10 cellular contexts compared by ENCODE assay signal in genomic region chr6:33693186-33694158, GRCh38. TPM values are rescaled to one million over a fixed set of nuclear protein-coding genes. Genes with fewer than 3 reads are reported as not detected.
DNase-seq lines count a peak whose midpoint lies in the region; ATAC-seq, FAIRE-seq and TF ChIP-seq lines count a peak whose summit lies in the region.
"Had no signal": no experiment of that assay in that cellular context is flagged by ENCODE, and none has a peak within 500 bp of the region (broad histone marks: within the 10 kb centered on the region; RNA-seq: fewer than 3 reads in every experiment).

No MANE protein-coding gene starts in this region.

- no peak overlapping the region for H2BK12ac ChIP-seq in H1 (ENCODE audit: low read depth, low read length)
- H2BK12ac ChIP-seq in neuronal stem cell (ENCODE audit: low read length), result no peak overlapping the region

- H3K4me1 ChIP-seq in CD8-positive, alpha-beta memory T cell (ENCODE audit: insufficient read depth, low read length), result peaks cover 67% of the 10 kb centered on the region
- peaks cover 44% of the 10 kb centered on the region for H3K4me1 ChIP-seq in Panc1 (ENCODE audit: control insufficient read depth, insufficient read depth, low read length)
- peaks cover 0 to 10% (median 1%) of the 10 kb centered on the region in 4 experiments; a peak in 4 of 7 replicates for H3K4me1 ChIP-seq in H1 (replicated peaks in 1 of 4; ENCODE audit: control insufficient read depth in 3 of 4, insufficient read depth in 4 of 4, low read length in 3 of 4)
- H3K4me1 ChIP-seq in neuronal stem cell (ENCODE audit: control insufficient read depth in 2 of 2, insufficient read depth in 1 of 2, low read depth in 1 of 2, low read length in 2 of 2), result peaks cover 4 to 11% of the 10 kb centered on the region in 2 donors

- no peak for FAIRE-seq in H1 (lab: Jason Lieb, UNC)

- peaks cover 0 to 2% of the 10 kb centered on the region in 2 donors for H3K27me3 Mint-ChIP-seq in CD8-positive, alpha-beta memory T cell

- H3K14ac ChIP-seq in H1 (ENCODE audit: insufficient read length) (no peak overlapping the region), neuronal stem cell (ENCODE audit: low read length) (no peak overlapping the region)

- peak overlapping the region; percentile 59 for H3K27ac ChIP-seq in CD8-positive, alpha-beta memory T cell (ENCODE audit: low read depth, low read length)
- H3K27ac ChIP-seq in Panc1 (ENCODE audit: low read length) (peak overlapping the region; percentile 65; the same call in 1 of the 2 replicates), H1 (ENCODE audit: low read depth, low read length) (no peak overlapping the region), neuronal stem cell (replicated peaks; ENCODE audit: low read length) (no peak overlapping the region)
- H3K27ac ChIP-seq: neutrophil had no signal

- TF ChIP-seq POLR2A in H1 (IDR thresholded peaks at IDR 0.05; ENCODE audit: control extremely low read depth in 1 of 2, low read depth in 2 of 2, low read length in 2 of 2), result 0 out of 3 replicates have a peak, but pooled peaks of 1 of the 2 experiments have one; percentile 10

- H3K23ac ChIP-seq in H1 (ENCODE audit: insufficient read length) (no peak overlapping the region), neuronal stem cell (ENCODE audit: low read depth, low read length, poor library complexity) (peak overlapping the region; percentile 57)

- no peaks in the 10 kb centered on the region for H3K9me3 ChIP-seq in CD8-positive, alpha-beta memory T cell (ENCODE audit: low read length)
- H3K9me3 ChIP-seq in Panc1 (ENCODE audit: control insufficient read depth, insufficient read depth, low read depth, low read length) (no peaks in the 10 kb centered on the region), H1 (ENCODE audit: insufficient read depth in 2 of 2, low read depth in 1 of 2, low read length in 1 of 2) (no peaks in the 10 kb centered on the region), neuronal stem cell (replicated peaks in 1 of 2; ENCODE audit: control insufficient read depth in 2 of 2, insufficient read depth in 1 of 2, low read depth in 1 of 2, low read length in 2 of 2) (no peaks in the 10 kb centered on the region)
- H3K9me3 ChIP-seq: gastroesophageal sphincter, neutrophil had no signal

- H3K56ac ChIP-seq in H1 (replicated peaks; ENCODE audit: insufficient read length, low read depth, low read length), result no peak overlapping the region

- H3K18ac ChIP-seq in H1 (ENCODE audit: extremely low read depth, low read length), result no peak overlapping the region
- no peak overlapping the region for H3K18ac ChIP-seq in neuronal stem cell (ENCODE audit: low read length)

- no peak overlapping the region for H2AK5ac ChIP-seq in H1 (ENCODE audit: low read depth, low read length)
- no peak overlapping the region for H2AK5ac ChIP-seq in neuronal stem cell (ENCODE audit: low read depth, low read length)

- H2BK20ac ChIP-seq in H1 (ENCODE audit: low read length), result no peak overlapping the region

- no peak for TF ChIP-seq EP300 in H1 (IDR thresholded peaks at IDR 0.05; ENCODE audit: borderline replicate concordance in 1 of 2, low read depth in 2 of 2, low read length in 2 of 2)

- H2BK15ac ChIP-seq in H1 (ENCODE audit: low read length) (no peak overlapping the region), neuronal stem cell (ENCODE audit: low read length) (no peak overlapping the region)

- H3K4me1 Mint-ChIP-seq in CD8-positive, alpha-beta memory T cell, result peaks cover 55 to 67% (median 57%) of the 10 kb centered on the region in 3 donors

- peaks cover 10 to 87% (median 19%) of the 10 kb centered on the region in 3 donors for H3K36me3 Mint-ChIP-seq in CD8-positive, alpha-beta memory T cell

- POLR2A ChIA-PET in CD8-positive, alpha-beta memory T cell (lab: Charles Lee), result interaction anchor here (0.5 to 1.3 kb wide), 3 partner anchors 18 to 73 kb away, joined by 3 to 4 read pairs (median 3); partner anchors contain the start of genes ITPR3 and UQCC2
- POLR2A ChIA-PET in Panc1 (lab: Charles Lee), result interaction anchor here (0.6 to 0.8 kb wide), 2 partner anchors 11 to 60 kb away, joined by 3 to 5 read pairs; no protein-coding TSS in a partner anchor
- POLR2A ChIA-PET in H1 (lab: Charles Lee; ENCODE audit: partially characterized antibody), result interaction anchor here (0.7 to 3.1 kb wide), 16 partner anchors 9 to 416 kb away, joined by 3 to 16 read pairs (median 3); partner anchors contain the start of genes B3GALT4, BAK1, ITPR3 and UQCC2

- H3K4ac ChIP-seq in H1 (replicated peaks; ENCODE audit: insufficient read length, low read depth, low read length) (no peak overlapping the region), neuronal stem cell (ENCODE audit: low read length) (no peak overlapping the region)

- no peak overlapping the region for H4K5ac ChIP-seq in H1 (ENCODE audit: insufficient read length, low read depth, low read length)

- H3K36me3 ChIP-seq in CD8-positive, alpha-beta memory T cell (ENCODE audit: insufficient read depth, low read length), result peaks cover 39% of the 10 kb centered on the region
- H3K36me3 ChIP-seq in Panc1 (ENCODE audit: control insufficient read depth, insufficient read depth, low read length) (peaks cover 6% of the 10 kb centered on the region; the same call in 1 of the 2 replicates), H1 (ENCODE audit: control insufficient read depth in 2 of 4, insufficient read depth in 4 of 4, low read length in 3 of 4) (peaks cover 24 to 63% (median 42%) of the 10 kb centered on the region in 4 experiments), neuronal stem cell (replicated peaks in 1 of 2; ENCODE audit: control insufficient read depth in 2 of 2, insufficient read depth in 2 of 2, low read length in 2 of 2) (peaks cover 26 to 44% of the 10 kb centered on the region in 2 donors)

- H3K4me2 ChIP-seq in H1 (ENCODE audit: insufficient read depth in 1 of 2, low read depth in 2 of 2, low read length in 2 of 2), result no peak overlapping the region
- no peak overlapping the region for H3K4me2 ChIP-seq in neuronal stem cell (ENCODE audit: insufficient read depth, low read length, poor library complexity, severe bottlenecking)

- ATAC-seq in Panc1 (no peak), HG03342 (IDR thresholded peaks at IDR 0.05; ENCODE audit: unreplicated experiment) (no peak)
- ATAC-seq: gastroesophageal sphincter had no signal

- H2BK120ac ChIP-seq in H1 (replicated peaks; ENCODE audit: low read depth, low read length) (no peak overlapping the region), neuronal stem cell (ENCODE audit: low read depth, low read length) (peak overlapping the region; percentile 38)

- peak overlapping the region; percentile 94 to 100 (median 98) for H3K27ac Mint-ChIP-seq in CD8-positive, alpha-beta memory T cell

- H2AFZ ChIP-seq in H1 (ENCODE audit: low read length) (no peak overlapping the region), neuronal stem cell (ENCODE audit: low read length) (no peak overlapping the region)

- intact Hi-C loops in Panc1 (cut with micrococcal nuclease; ENCODE audit: unreplicated experiment), result no loop called here

- peak overlapping the region in 5 of 7 donors; percentile 63 to 81 (median 79) for H3K4me3 Mint-ChIP-seq in CD8-positive, alpha-beta memory T cell

- in situ Hi-C loops in Panc1 (cut with HindIII; ENCODE audit: low pct_unique_long_range_greater_than_20kb, low sequenced_read_pairs), result no loop called here

- no peaks in the 10 kb centered on the region for H3K79me1 ChIP-seq in H1 (ENCODE audit: low read depth, low read length)
- H3K79me1 ChIP-seq in neuronal stem cell (ENCODE audit: low read depth, low read length), result peaks cover 3% of the 10 kb centered on the region

- no peaks in the 10 kb centered on the region for H3K79me2 ChIP-seq in H1 (ENCODE audit: control insufficient read depth in 1 of 2, insufficient read depth in 2 of 2, low read length in 2 of 2)

- no peak for TF ChIP-seq RAD21 in H1 (IDR thresholded peaks at IDR 0.05 in 1 of 2, conservative IDR thresholded peaks at IDR 0.05 in 1 of 2; ENCODE audit: low read depth in 2 of 2, low read length in 2 of 2)

- H4K8ac ChIP-seq in H1 (ENCODE audit: extremely low read depth, insufficient read depth, low read length) (no peak overlapping the region; the same call in 1 of the 2 replicates), neuronal stem cell (ENCODE audit: low read depth, low read length) (no peak overlapping the region)

- H3K23me2 ChIP-seq in H1 (ENCODE audit: low read depth, low read length), result no peaks in the 10 kb centered on the region

- no peaks in the 10 kb centered on the region for H3K27me3 ChIP-seq in CD8-positive, alpha-beta memory T cell (ENCODE audit: insufficient read depth, low read length, poor library complexity, severe bottlenecking)
- H3K27me3 ChIP-seq in Panc1 (ENCODE audit: control insufficient read depth, insufficient read depth, low read length) (no peaks in the 10 kb centered on the region), H1 (replicated peaks in 1 of 4; ENCODE audit: control insufficient read depth in 3 of 4, extremely low read depth in 1 of 4, insufficient read depth in 3 of 4, low read length in 3 of 4) (no peaks in the 10 kb centered on the region), neuronal stem cell (ENCODE audit: control insufficient read depth in 3 of 3, insufficient read depth in 3 of 3, low read depth in 1 of 3, low read length in 3 of 3) (no peaks in the 10 kb centered on the region)
- H3K27me3 ChIP-seq: gastroesophageal sphincter, neutrophil had no signal

- no peak for DNase-seq in CD8-positive, alpha-beta memory T cell
- DNase-seq in Panc1 (ENCODE audit: low read depth, low spot score) (no peak), H1 (ENCODE audit: low read depth in 1 of 2, low spot score in 2 of 2) (no peak), neuronal stem cell (ENCODE audit: low spot score) (no peak), NCI-H2196 (lab: John Stamatoyannopoulos, UW; ENCODE audit: unreplicated experiment) (no peak), nucleus accumbens (lab: John Stamatoyannopoulos, UW) (no peak), HCEC 1CT (no peak)

- H3K9ac ChIP-seq in H1 (replicated peaks in 1 of 4; ENCODE audit: extremely low read depth in 1 of 4, low read depth in 3 of 4, low read length in 3 of 4), result no peak overlapping the region
- no peak overlapping the region for H3K9ac ChIP-seq in neuronal stem cell (ENCODE audit: low read depth, low read length, poor library complexity)

- CTCF ChIA-PET in CD8-positive, alpha-beta memory T cell (lab: Charles Lee), result interaction anchor here (1.1 to 1.5 kb wide), 2 partner anchors 60 to 71 kb away, joined by 3 read pairs; no protein-coding TSS in a partner anchor
- CTCF ChIA-PET in Panc1 (lab: Charles Lee), result no interaction called here
- CTCF ChIA-PET in H1 (lab: Charles Lee; ENCODE audit: partially characterized antibody), result interaction anchor here (1.1 to 2.9 kb wide), 10 partner anchors 9 to 113 kb away, joined by 4 to 16 read pairs (median 7); partner anchors contain the start of genes BAK1 and UQCC2

- H4K20me1 ChIP-seq in H1 (replicated peaks in 1 of 2; ENCODE audit: control insufficient read depth in 1 of 2, insufficient read depth in 2 of 2, low read length in 2 of 2), result peaks cover 7 to 12% of the 10 kb centered on the region in 2 experiments

- H3K4me3 ChIP-seq in CD8-positive, alpha-beta memory T cell (ENCODE audit: low read length), result peak overlapping the region; percentile 22
- no peak overlapping the region for H3K4me3 ChIP-seq in Panc1 (ENCODE audit: low read depth in 2 of 2, low read length in 2 of 2)
- no peak overlapping the region for H3K4me3 ChIP-seq in H1 (ENCODE audit: extremely low read depth in 1 of 4, insufficient read depth in 2 of 4, low read depth in 3 of 4, low read length in 4 of 4)
- H3K4me3 ChIP-seq in neuronal stem cell (ENCODE audit: low read length in 2 of 2), result no peak overlapping the region
- H3K4me3 ChIP-seq: gastroesophageal sphincter had no signal

- no peak for TF ChIP-seq CTCF in Panc1 (IDR thresholded peaks at IDR 0.05)
- TF ChIP-seq CTCF in H1 (IDR thresholded peaks at IDR 0.05; ENCODE audit: control extremely low read depth in 1 of 3, insufficient read depth in 1 of 3, low read depth in 1 of 3, low read length in 3 of 3), result no peak

- BruUV-seq in Panc1 (replicated peaks; lab: Mats Ljungman, UMichigan), result no TSS peak

- peaks cover 0 to 1% (median 0%) of the 10 kb centered on the region in 5 donors for H3K9me3 Mint-ChIP-seq in CD8-positive, alpha-beta memory T cell

- no peak overlapping the region for H4K91ac ChIP-seq in H1 (replicated peaks; ENCODE audit: insufficient read length, low read length)
- H4K91ac ChIP-seq in neuronal stem cell (ENCODE audit: low read depth, low read length, poor library complexity), result no peak overlapping the region

- 92% methylated on average over 30 of the region's 30 CpGs; no CpG with 5 or more reads in 1 of the 2 experiments for WGBS in H1 (ENCODE audit: extremely low coverage in 1 of 2, insufficient coverage in 1 of 2, insufficient read length in 1 of 2, insufficient replicate concordance in 2 of 2, low coverage in 1 of 2, low lambda C conversion rate in 2 of 2, missing lambda C conversion rate in 1 of 2), 2 experiments
- no CpG with 5 or more reads among the region's 30 CpGs for WGBS in neuronal stem cell (ENCODE audit: extremely low coverage in 2 of 2, insufficient read length in 2 of 2, insufficient replicate concordance in 1 of 2), 2 donors

- no peak overlapping the region; the same call in 1 of the 2 replicates for H2BK5ac ChIP-seq in H1 (ENCODE audit: low read depth, low read length)
- H2BK5ac ChIP-seq in neuronal stem cell (ENCODE audit: low read length), result no peak overlapping the region

RNA-seq across cellular contexts. Expression of gene UQCC2, which starts 18.0 kb away (rescaled TPM):
- total RNA-seq in CD8-positive, alpha-beta memory T cell, result 100 to 1,000 TPM; 150 to 157 TPM
- polyA plus RNA-seq in CD8-positive, alpha-beta memory T cell, result 46.7 TPM
- total RNA-seq in Panc1 (2021; ENCODE audit: unreplicated experiment), result 135 TPM
- 173 TPM for polyA plus RNA-seq in Panc1 (2012; ENCODE audit: insufficient read length)
- 104 and 107 TPM in 2 replicates for total RNA-seq in H1 (2021; fragmentation: NEBNext Ultra II Directional; extraction: Animal tissue kit (Norgen Biotek cat#: 25700))
- polyA plus RNA-seq in H1 (2011; rRNA removed), result 44.1 and 52.1 TPM in 2 replicates
- 57.4 TPM for polyA plus RNA-seq in H1 (2011; cell fraction: cytosol; rRNA removed)
- 62.0 TPM for polyA plus RNA-seq in H1 (2011; cell fraction: nucleus; rRNA removed)
- polyA plus RNA-seq in H1 (2012, experiment 1 of 2), result 117 to 214 TPM (median 170 TPM) in 4 replicates
- polyA plus RNA-seq in H1 (2012, experiment 2 of 2), result 56.3 TPM
- 88.8 TPM for polyA plus RNA-seq in H1 (2013, experiment 1 of 2)
- polyA plus RNA-seq in H1 (2013, experiment 2 of 2), result 97.1 TPM
- 13.7 and 13.9 TPM in 2 replicates for polyA minus RNA-seq in H1 (2011; rRNA and poly(A)+ RNA removed)
- polyA minus RNA-seq in H1 (2011; cell fraction: cytosol; rRNA and poly(A)+ RNA removed), result 12.4 TPM
- polyA minus RNA-seq in H1 (2011; cell fraction: nucleus; rRNA and poly(A)+ RNA removed), result 21.4 TPM
- polyA plus RNA-seq in neuronal stem cell (2013, experiment 1 of 2), result 222 TPM
- polyA plus RNA-seq in neuronal stem cell (2013, experiment 2 of 2), result 222 TPM

RNA-seq across cellular contexts. Expression of gene IP6K3, which starts 53.2 kb away (rescaled TPM):
- not detected for total RNA-seq in CD8-positive, alpha-beta memory T cell
- not detected for polyA plus RNA-seq in CD8-positive, alpha-beta memory T cell
- not detected for total RNA-seq in Panc1 (2021; ENCODE audit: unreplicated experiment)
- polyA plus RNA-seq in Panc1 (2012; ENCODE audit: insufficient read length), result not detected
- 0.22 and 0.23 TPM in 2 replicates for total RNA-seq in H1 (2021; fragmentation: NEBNext Ultra II Directional; extraction: Animal tissue kit (Norgen Biotek cat#: 25700))
- 0.73 and 0.93 TPM in 2 replicates for polyA plus RNA-seq in H1 (2011; rRNA removed)
- polyA plus RNA-seq in H1 (2011; cell fraction: cytosol; rRNA removed), result 0.72 TPM
- polyA plus RNA-seq in H1 (2011; cell fraction: nucleus; rRNA removed), result 0.80 TPM
- polyA plus RNA-seq in H1 (2012, experiment 1 of 2), result 0.25 to 0.81 TPM (median 0.46 TPM) in 4 replicates
- 0.26 TPM for polyA plus RNA-seq in H1 (2012, experiment 2 of 2)
- polyA plus RNA-seq in H1 (2013, experiment 1 of 2), result 0.14 TPM
- polyA plus RNA-seq in H1 (2013, experiment 2 of 2), result 0.13 TPM
- 0.66 and 0.69 TPM in 2 replicates for polyA minus RNA-seq in H1 (2011; rRNA and poly(A)+ RNA removed)
- polyA minus RNA-seq in H1 (2011; cell fraction: cytosol; rRNA and poly(A)+ RNA removed), result not detected
- polyA minus RNA-seq in H1 (2011; cell fraction: nucleus; rRNA and poly(A)+ RNA removed), result 1.00 TPM
- polyA plus RNA-seq in neuronal stem cell (2013, experiment 1 of 2), result 1.7 TPM
- polyA plus RNA-seq in neuronal stem cell (2013, experiment 2 of 2), result 1.4 TPM

Comparison
In these comparisons a context has a peak if more than half of its experiments do, and no peak if none do; other contexts are left out.
1. H3K27ac ChIP-seq: peak in CD8-positive, alpha-beta memory T cell (single experiment) and Panc1 (single experiment); none in H1 (single experiment) and neuronal stem cell (single experiment).